38 cellular contexts compared by ENCODE assay signal in the genomic region with DNA sequence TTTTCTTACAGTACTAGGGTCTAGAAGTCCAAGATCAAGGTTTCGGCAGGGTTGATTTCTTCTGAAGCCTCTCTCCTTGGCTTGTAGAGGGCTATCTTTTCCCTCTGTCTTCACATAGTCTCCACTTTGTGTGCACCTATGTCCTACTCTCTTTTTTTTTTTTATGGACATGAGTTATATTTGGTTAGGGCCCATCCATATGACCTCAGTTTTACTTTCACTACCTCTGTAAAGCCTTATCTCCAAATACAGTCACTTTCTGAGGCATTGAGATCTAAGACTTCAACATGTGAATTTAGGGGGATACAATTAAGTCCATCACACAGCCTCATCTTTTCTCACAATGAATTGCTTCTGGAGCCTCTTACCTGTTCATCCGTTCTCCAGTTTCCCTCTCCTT. TPM values are rescaled to one million over a fixed set of nuclear protein-coding genes. Genes with fewer than 3 reads are reported as not detected.
"Had no signal": no experiment of that assay in that cellular context is flagged by ENCODE, and none has a peak within 500 bp of the region (broad histone marks: within the 10 kb centered on the region; RNA-seq: fewer than 3 reads in every experiment).

No MANE protein-coding gene starts in this region.

- H3K4me1 ChIP-seq: breast epithelium had no signal

- H3K4me3 ChIP-seq: adrenal gland, ascending aorta, body of pancreas, breast epithelium, cardiac muscle cell had no signal

- FAIRE-seq: astrocyte, bronchial epithelial cell had no signal

- ATAC-seq: activated naive CD4-positive, alpha-beta T cell treated with anti-CD3 and anti-CD28 coated beads, Interleukin-2, amount 50 U/mL, for 72 hours; activated naive CD8-positive, alpha-beta T cell treated with anti-CD3 and anti-CD28 coated beads, Interleukin-2, amount 50 U/mL, for 24 hours; activated T-cell treated with anti-CD3 and anti-CD28 coated beads, Interleukin-2, amount 50 U/mL, for 4 hours; activated T-cell treated with anti-CD3 and anti-CD28 coated beads, Interleukin-2, amount 50 U/mL, for 72 hours; activated T-helper 17 cell treated with anti-CD3 and anti-CD28 coated beads, Interleukin-2, amount 50 U/mL, for 72 hours; body of pancreas had no signal

- DNase-seq: activated effector memory CD4-positive, alpha-beta T cell treated with anti-CD3 and anti-CD28 coated beads, Interleukin-2, amount 50 U/mL, for 16 hours; activated effector memory CD4-positive, alpha-beta T cell treated with Interleukin-2 at 50 U/mL for 16 hours; activated gamma-delta T cell; activated gamma-delta T cell treated with Interleukin-2 at 50 U/mL for 16 hours; activated naive CD4-positive, alpha-beta T cell; activated naive CD4-positive, alpha-beta T cell treated with anti-CD3 and anti-CD28 coated beads for 36 hours; activated naive CD4-positive, alpha-beta T cell treated with anti-CD3 and anti-CD28 coated beads, Interleukin-2, amount 10 ng/mL, durations not matched to agents 7 days and 5 days; activated naive CD4-positive, alpha-beta T cell treated with anti-CD3 and anti-CD28 coated beads, Interleukin-2, amount 50 U/mL, for 16 hours; activated naive CD4-positive, alpha-beta T cell treated with Interleukin-2 at 50 U/mL for 16 hours; activated naive CD8-positive, alpha-beta T cell treated with anti-CD3 and anti-CD28 coated beads for 36 hours; activated naive CD8-positive, alpha-beta T cell treated with anti-CD3 and anti-CD28 coated beads, Interleukin-2, amount 10 ng/mL, durations not matched to agents 7 days and 5 days; activated naive CD8-positive, alpha-beta T cell treated with anti-CD3 and anti-CD28 coated beads, Interleukin-2, amount 50 U/mL, for 24 hours; activated T-cell treated with anti-CD3 and anti-CD28 coated beads, Interleukin-2, amount 50 U/mL, for 1 hour; activated T-cell treated with anti-CD3 and anti-CD28 coated beads, Interleukin-2, amount 50 U/mL, for 24 hours; activated T-cell treated with anti-CD3 and anti-CD28 coated beads, Interleukin-2, amount 50 U/mL, for 4 hours; activated T-cell treated with anti-CD3 and anti-CD28 coated beads, Interleukin-2, amount 50 U/mL, for 48 hours; activated T-cell treated with anti-CD3 and anti-CD28 coated beads, Interleukin-2, amount 50 U/mL, for 72 hours; adrenal gland; amniotic stem cell; amygdala; anterior cingulate cortex; aorta; body of pancreas; brain microvascular endothelial cell; central memory CD4-positive, alpha-beta T cell; cerebellar nuclear complex had no signal

- H3K27me3 ChIP-seq: body of pancreas, breast epithelium had no signal

- H3K27ac ChIP-seq: adrenal gland, ascending aorta, body of pancreas, brain microvascular endothelial cell, breast epithelium, cardiac muscle cell had no signal

- H3K36me3 ChIP-seq: adrenal gland, ascending aorta, brain microvascular endothelial cell, breast epithelium, cardiac muscle cell had no signal

- H3K9me3 ChIP-seq: adrenal gland, ascending aorta, body of pancreas, breast epithelium had no signal

RNA-seq across cellular contexts. Expression of a gene that starts 5.8 kb away (rescaled TPM):
- total RNA-seq: activated naive CD8-positive, alpha-beta T cell treated with anti-CD3 and anti-CD28 coated beads, Interleukin-2, amount 10 ng/mL, durations not matched to agents 7 days and 5 days; activated T-helper 1 cell treated with anti-CD3 and anti-CD28 coated beads, Interleukin-12 subunit alpha, Interleukin-12 subunit beta, Interleukin-2, Interleukin-4 antibody, amounts not matched to agents 30 ng/mL and 10 ng/mL and 1 ng/mL, durations not matched to agents 14 hours and 24 hours and 36 hours; bronchial epithelial cell had no signal

RNA-seq across cellular contexts. Expression of a gene that starts 57.0 kb away (rescaled TPM):
- total RNA-seq: activated naive CD4-positive, alpha-beta T cell treated with anti-CD3 and anti-CD28 coated beads for 36 hours; activated naive CD4-positive, alpha-beta T cell treated with anti-CD3 and anti-CD28 coated beads, Interleukin-2, amount 50 U/mL, for 72 hours; activated naive CD8-positive, alpha-beta T cell treated with anti-CD3 and anti-CD28 coated beads for 36 hours; activated naive CD8-positive, alpha-beta T cell treated with anti-CD3 and anti-CD28 coated beads, Interleukin-2, amount 10 ng/mL, durations not matched to agents 7 days and 5 days; activated T-cell treated with anti-CD3 and anti-CD28 coated beads, Interleukin-2, amount 50 U/mL, for 72 hours; activated T-helper 1 cell treated with anti-CD3 and anti-CD28 coated beads, Interleukin-12 subunit alpha, Interleukin-12 subunit beta, Interleukin-2, Interleukin-4 antibody, amounts not matched to agents 30 ng/mL and 10 ng/mL and 1 ng/mL, durations not matched to agents 14 hours and 24 hours and 36 hours; activated T-helper 17 cell treated with anti-CD3 and anti-CD28 coated beads, Interleukin-2, amount 50 U/mL, for 72 hours; activated T-helper 2 cell treated with anti-CD3 and anti-CD28 coated beads, Interferon-gamma antibody, Interleukin-2, Interleukin-4, amounts not matched to agents 10 μg/mL and 5 μg/mL and 100 μg/mL, durations not matched to agents 14 hours and 24 hours and 36 hours; aorta; ascending aorta; astrocyte; cardiac muscle cell; cardiac septum; cerebellum; chondrocyte had no signal
- polyA plus RNA-seq: cardiac muscle cell had no signal
